ENCODE assay signal across 18 cellular contexts in the genomic region with DNA sequence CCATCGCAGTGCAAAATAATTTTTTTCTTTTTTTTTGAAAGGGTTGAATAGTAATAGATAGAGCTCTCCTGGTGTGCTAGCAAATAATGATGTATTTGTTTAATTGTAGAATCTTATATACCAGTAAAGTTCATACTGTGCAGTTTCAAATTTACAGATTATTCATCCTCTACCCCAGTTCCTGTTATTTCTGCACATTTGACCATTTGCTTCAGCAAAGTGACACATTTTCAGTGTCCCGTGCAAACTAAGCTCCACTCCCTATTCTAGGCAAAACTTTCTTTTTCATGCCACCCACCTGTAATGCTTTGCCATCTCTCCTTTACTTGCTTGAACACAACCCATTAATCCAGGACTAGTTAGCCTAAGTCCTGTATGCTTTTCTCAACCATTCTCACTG. TPM values are rescaled to one million over a fixed set of nuclear protein-coding genes. Genes with fewer than 3 reads are reported as not detected.
DNase-seq lines count a peak whose midpoint lies in the region; ATAC-seq, FAIRE-seq and TF ChIP-seq lines count a peak whose summit lies in the region.
"Had no signal": no experiment of that assay in that cellular context is flagged by ENCODE, and none has a peak within 500 bp of the region (broad histone marks: within the 10 kb centered on the region; RNA-seq: fewer than 3 reads in every experiment).

No MANE protein-coding gene starts in this region.

- H2BK20ac ChIP-seq in H9 (ENCODE audit: low read depth, low read length, poor library complexity, severe bottlenecking), result no peak overlapping the region

- H3K23ac ChIP-seq in trophoblast cell (ENCODE audit: low read length), result no peak overlapping the region
- H3K23ac ChIP-seq in H9 (ENCODE audit: insufficient read length, low read depth, low read length), result no peak overlapping the region

- H3K4me3 ChIP-seq in K562 (no peak overlapping the region), trophoblast cell (ENCODE audit: low read depth, low read length) (no peak overlapping the region)
- H3K4me3 ChIP-seq: A549; BLaER1 treated with 17β-estradiol and CSF1 and Interleukin-3, amounts not matched to agents 10 nM and 100 nM; GM23248 had no signal

- H4K5ac ChIP-seq in H9 (ENCODE audit: insufficient read length, low read depth, low read length), result no peak overlapping the region

- in situ Hi-C loops in K562 (cut with MboI), result no loop called here

- no peak overlapping the region for H2BK15ac ChIP-seq in H9 (ENCODE audit: low read depth, low read length)

- H4K8ac ChIP-seq in trophoblast cell (ENCODE audit: low read depth, low read length) (no peak overlapping the region), H9 (replicated peaks; ENCODE audit: insufficient read length, low read depth, low read length) (no peak overlapping the region)

- DNase-seq in GM12892 (ENCODE audit: insufficient read length), result no peak
- DNase-seq in K562 (ENCODE audit: extremely low read depth in 1 of 4, low spot score in 3 of 4), result no peak
- no peak for DNase-seq in trophoblast cell
- DNase-seq in activated CD4-positive, alpha-beta memory T cell treated with anti-CD3 and anti-CD28 coated beads for 36 hours, result no peak
- DNase-seq in H9, result no peak
- DNase-seq in medulla oblongata (ENCODE audit: extremely low spot score), result no peak
- DNase-seq: CD8-positive, alpha-beta memory T cell; GM23248; KG1; NCI-H1105 treated with DMSO at 0.1 percent for 48 hours; NCI-H187; NCI-H2107; NCI-H345; NCI-H524 treated with DMSO at 0.1 percent for 48 hours had no signal

- no peak for TF ChIP-seq EP300 in K562 (IDR thresholded peaks at IDR 0.05; ENCODE audit: low read length)

- H3K9ac ChIP-seq in K562 (ENCODE audit: insufficient read depth in 1 of 2, low read depth in 2 of 2, low read length in 2 of 2), result no peak overlapping the region
- peak overlapping the region; percentile 61 for H3K9ac ChIP-seq in trophoblast cell (ENCODE audit: low read length)
- no peak overlapping the region for H3K9ac ChIP-seq in H9 (ENCODE audit: extremely low read depth, insufficient read length, low read length)
- H3K9ac ChIP-seq: BLaER1 treated with 17β-estradiol and CSF1 and Interleukin-3, amounts not matched to agents 10 nM and 100 nM; GM23248 had no signal

- H3K36me3 ChIP-seq in K562 (ENCODE audit: control insufficient read depth, insufficient read depth, low read length) (peaks cover 8% of the 10 kb centered on the region; the same call in 1 of the 3 replicates), trophoblast cell (ENCODE audit: control insufficient read depth in 1 of 2, insufficient read depth in 2 of 2, low read length in 2 of 2) (no peaks in the 10 kb centered on the region)

- no peak overlapping the region for H3T11ph ChIP-seq in H9 (ENCODE audit: low read length)

- POLR2A ChIA-PET in K562 (lab: Yijun Ruan, JAX), result interaction anchor here (0.6 kb wide), 1 partner anchor 144 kb away, joined by 3 read pairs; no protein-coding TSS in a partner anchor
- POLR2A ChIA-PET in activated CD4-positive, alpha-beta memory T cell treated with anti-CD3 and anti-CD28 coated beads for 36 hours (lab: Charles Lee), result no interaction called here

- H3K36me3 Mint-ChIP-seq in activated CD4-positive, alpha-beta memory T cell treated with anti-CD3 and anti-CD28 coated beads for 36 hours, result no peaks in the 10 kb centered on the region
- H3K36me3 Mint-ChIP-seq in H9 (ENCODE audit: insufficient read depth in 1 of 3, low read depth in 3 of 3), result no peaks in the 10 kb centered on the region

- H2BK12ac ChIP-seq in trophoblast cell (ENCODE audit: low read length) (no peak overlapping the region), H9 (ENCODE audit: insufficient read length, low read depth, low read length) (no peak overlapping the region)

- no peak overlapping the region for H3K27ac Mint-ChIP-seq in activated CD4-positive, alpha-beta memory T cell treated with anti-CD3 and anti-CD28 coated beads for 36 hours
- peak overlapping the region in 1 of 3 experiments; percentile 13; a peak in 1 of 7 replicates for H3K27ac Mint-ChIP-seq in H9

- no peak overlapping the region for H3K4ac ChIP-seq in trophoblast cell (ENCODE audit: low read depth, low read length)
- no peak overlapping the region for H3K4ac ChIP-seq in H9 (ENCODE audit: low read depth, low read length)

- ATAC-seq in HG02610 (IDR thresholded peaks at IDR 0.05; ENCODE audit: unreplicated experiment), result peak; percentile 51
- ATAC-seq in K562, result no peak
- ATAC-seq: A549, HCT116 had no signal

- H4K91ac ChIP-seq in trophoblast cell (ENCODE audit: low read depth, low read length), result no peak overlapping the region
- H4K91ac ChIP-seq in H9 (ENCODE audit: insufficient read length, low read depth, low read length), result no peak overlapping the region

- no peaks in the 10 kb centered on the region for H3K27me3 ChIP-seq in K562 (ENCODE audit: control insufficient read depth in 2 of 2, insufficient read depth in 2 of 2, low read length in 2 of 2)
- no peaks in the 10 kb centered on the region for H3K27me3 ChIP-seq in trophoblast cell (ENCODE audit: insufficient read depth, low read length)
- H3K27me3 ChIP-seq in H9 (ENCODE audit: insufficient read depth, low read length), result no peaks in the 10 kb centered on the region
- H3K27me3 ChIP-seq: BLaER1 treated with 17β-estradiol and CSF1 and Interleukin-3, amounts not matched to agents 10 nM and 100 nM had no signal

- H3K18ac ChIP-seq in trophoblast cell (ENCODE audit: low read length) (no peak overlapping the region), H9 (ENCODE audit: insufficient read length, low read depth, low read length) (no peak overlapping the region)

- no peak overlapping the region for H3K14ac ChIP-seq in trophoblast cell (ENCODE audit: low read length)
- H3K14ac ChIP-seq in H9 (ENCODE audit: insufficient read depth, low read length), result no peak overlapping the region

- CTCF ChIA-PET in K562 (lab: Yijun Ruan, JAX; ENCODE audit: low intra/inter-chr PET ratio), result no interaction called here
- CTCF ChIA-PET in activated CD4-positive, alpha-beta memory T cell treated with anti-CD3 and anti-CD28 coated beads for 36 hours (lab: Charles Lee), result interaction anchor here (1.5 kb wide), 1 partner anchor 33 kb away, joined by 4 read pairs; no protein-coding TSS in a partner anchor

- TF ChIP-seq CTCF in K562 (IDR thresholded peaks at IDR 0.05 in 2 of 3, conservative IDR thresholded peaks at IDR 0.05 in 1 of 3; ENCODE audit: insufficient read depth in 2 of 3, low read depth in 1 of 3, low read length in 3 of 3) (no peak), H9 (conservative IDR thresholded peaks at IDR 0.05) (no peak)

- H3K27ac ChIP-seq in K562 (ENCODE audit: extremely low read depth, low read depth, low read length) (no peak overlapping the region), trophoblast cell (ENCODE audit: low read depth, low read length) (no peak overlapping the region), H9 (ENCODE audit: insufficient read length, low read depth, low read length) (no peak overlapping the region)
- H3K27ac ChIP-seq: A549; BLaER1 treated with 17β-estradiol and CSF1 and Interleukin-3, amounts not matched to agents 10 nM and 100 nM; GM23248 had no signal

- peaks cover 46% of the 10 kb centered on the region for H3K4me1 Mint-ChIP-seq in activated CD4-positive, alpha-beta memory T cell treated with anti-CD3 and anti-CD28 coated beads for 36 hours (ENCODE audit: low read depth)
- H3K4me1 Mint-ChIP-seq in H9, result 0 out of 4 replicates have a peak, but pooled peaks cover 0 to 5% of the 10 kb centered on the region in 2 experiments

- H3K9me1 ChIP-seq in K562 (ENCODE audit: control insufficient read depth, insufficient read depth, low read length), result no peaks in the 10 kb centered on the region

- TF ChIP-seq POLR2A in GM12892 (IDR thresholded peaks at IDR 0.05; ENCODE audit: low read depth, low read length), result no peak
- TF ChIP-seq POLR2A in K562 (conservative IDR thresholded peaks at IDR 0.05), result no peak

- peaks cover 69% of the 10 kb centered on the region for H3K79me2 ChIP-seq in K562 (ENCODE audit: control insufficient read depth, insufficient read depth, low read length)
- no peaks in the 10 kb centered on the region for H3K79me2 ChIP-seq in trophoblast cell (ENCODE audit: control insufficient read depth, insufficient read depth, low read length, poor library complexity)
- peaks cover 2% of the 10 kb centered on the region; the same call in 1 of the 2 replicates for H3K79me2 ChIP-seq in H9 (ENCODE audit: insufficient read depth, low read length)

- H2BK5ac ChIP-seq in trophoblast cell (ENCODE audit: low read depth, low read length, poor library complexity) (no peak overlapping the region), H9 (ENCODE audit: insufficient read length, low read length) (no peak overlapping the region)

- H3K4me2 ChIP-seq in K562 (ENCODE audit: insufficient read depth, low read length) (no peak overlapping the region), trophoblast cell (ENCODE audit: low read length) (no peak overlapping the region), H9 (ENCODE audit: insufficient read depth, insufficient read length, low read length) (no peak overlapping the region)
- H3K4me2 ChIP-seq: A549 had no signal

- H4K20me1 ChIP-seq in K562 (replicated peaks; ENCODE audit: control insufficient read depth, insufficient read depth, low read length) (no peaks in the 10 kb centered on the region), H9 (ENCODE audit: control insufficient read depth, insufficient read depth, insufficient read length) (no peaks in the 10 kb centered on the region)

- H2BK120ac ChIP-seq in trophoblast cell (ENCODE audit: insufficient read depth, low read length, poor library complexity) (no peak overlapping the region), H9 (ENCODE audit: low read depth, low read length, poor library complexity, severe bottlenecking) (no peak overlapping the region)

- H3K4me1 ChIP-seq in K562 (replicated peaks in 1 of 2; ENCODE audit: control insufficient read depth in 2 of 2, insufficient read depth in 2 of 2, low read length in 2 of 2), result no peaks in the 10 kb centered on the region
- no peaks in the 10 kb centered on the region for H3K4me1 ChIP-seq in trophoblast cell (ENCODE audit: control insufficient read depth in 1 of 2, insufficient read depth in 2 of 2, low read length in 2 of 2)
- no peaks in the 10 kb centered on the region for H3K4me1 ChIP-seq in H9 (ENCODE audit: insufficient read depth, low read length)

- no peak overlapping the region for H4K12ac ChIP-seq in trophoblast cell (ENCODE audit: low read depth, low read length)

- H2AFZ ChIP-seq in K562 (ENCODE audit: low read depth, low read length) (no peak overlapping the region), trophoblast cell (ENCODE audit: insufficient read depth, low read length, poor library complexity) (no peak overlapping the region), H9 (ENCODE audit: low read length) (no peak overlapping the region)
- H2AFZ ChIP-seq: GM23248 had no signal

- H3K23me2 ChIP-seq in H9 (ENCODE audit: insufficient read length, low read depth, low read length, poor library complexity, severe bottlenecking), result no peaks in the 10 kb centered on the region

- no peak overlapping the region for H2AK5ac ChIP-seq in trophoblast cell (ENCODE audit: low read length)
- H2AK5ac ChIP-seq in H9 (ENCODE audit: insufficient read length, low read length), result no peak overlapping the region

- H3K4me3 Mint-ChIP-seq in activated CD4-positive, alpha-beta memory T cell treated with anti-CD3 and anti-CD28 coated beads for 36 hours, result no peak overlapping the region
- no peak overlapping the region for H3K4me3 Mint-ChIP-seq in H9

- 78% methylated on average over 2 of the region's 2 CpGs for WGBS in K562 (ENCODE audit: insufficient coverage, low coverage, missing lambda C conversion rate)
- no CpG with 5 or more reads among the region's 2 CpGs for WGBS in trophoblast cell (ENCODE audit: extremely low coverage, insufficient coverage, insufficient read length)
- WGBS in H9 (ENCODE audit: extremely low coverage, insufficient read length, low lambda C conversion rate), result no CpG with 5 or more reads among the region's 2 CpGs

- H3K56ac ChIP-seq in H9 (ENCODE audit: insufficient read length, low read depth, low read length), result no peak overlapping the region

- no peak for TF ChIP-seq RAD21 in K562 (CRISPR knock-in tag; conservative IDR thresholded peaks at IDR 0.05 in 1 of 2, IDR thresholded peaks at IDR 0.05 in 1 of 2)

- FAIRE-seq in GM12892 (lab: Jason Lieb, UNC) (peak; percentile 86), K562 (lab: Jason Lieb, UNC) (no peak)
- FAIRE-seq: A549 had no signal

- no peaks in the 10 kb centered on the region for H3K9me3 Mint-ChIP-seq in activated CD4-positive, alpha-beta memory T cell treated with anti-CD3 and anti-CD28 coated beads for 36 hours
- no peaks in the 10 kb centered on the region for H3K9me3 Mint-ChIP-seq in H9
- H3K9me3 Mint-ChIP-seq: CD8-positive, alpha-beta memory T cell had no signal

- no peaks in the 10 kb centered on the region for H3K27me3 Mint-ChIP-seq in activated CD4-positive, alpha-beta memory T cell treated with anti-CD3 and anti-CD28 coated beads for 36 hours
- H3K27me3 Mint-ChIP-seq in H9 (ENCODE audit: low read depth), result no peaks in the 10 kb centered on the region
- H3K27me3 Mint-ChIP-seq: CD8-positive, alpha-beta memory T cell had no signal

- H3K79me1 ChIP-seq in trophoblast cell (ENCODE audit: low read length) (no peaks in the 10 kb centered on the region), H9 (ENCODE audit: insufficient read depth, low read depth, low read length, poor library complexity, severe bottlenecking) (no peaks in the 10 kb centered on the region)

- BruUV-seq in K562 (replicated peaks; lab: Mats Ljungman, UMichigan), result no TSS peak

- intact Hi-C loops in K562 (cut with micrococcal nuclease), result no loop called here
- intact Hi-C loops in activated CD4-positive, alpha-beta memory T cell treated with anti-CD3 and anti-CD28 coated beads for 36 hours (cut with micrococcal nuclease), result no loop called here

- H3K9me3 ChIP-seq in K562 (replicated peaks; ENCODE audit: control insufficient read depth, insufficient read depth, low read depth, low read length), result no peaks in the 10 kb centered on the region
- H3K9me3 ChIP-seq in trophoblast cell (ENCODE audit: insufficient read depth, low read depth, low read length), result no peaks in the 10 kb centered on the region
- no peaks in the 10 kb centered on the region for H3K9me3 ChIP-seq in H9 (ENCODE audit: control insufficient read depth, low read depth, low read length)
- H3K9me3 ChIP-seq: A549 had no signal

RNA-seq across cellular contexts. Expression of gene SHOC2, which starts 43.0 kb away (rescaled TPM):
- polyA plus RNA-seq in GM12892 (2012; ENCODE audit: missing spikeins), result 35.2 TPM
- 6.3 and 27.4 TPM in 2 replicates for total RNA-seq in K562 (2011; cell fraction: chromatin; rRNA removed; ENCODE audit: low replicate concordance)
- 3.5 and 5.8 TPM in 2 replicates for total RNA-seq in K562 (2011; cell fraction: nucleolus; rRNA removed)
- 8.9 and 10.8 TPM in 2 replicates for total RNA-seq in K562 (2011; cell fraction: nucleoplasm; rRNA removed)
- 9.2 and 10.2 TPM in 2 replicates for total RNA-seq in K562 (2014; rRNA removed)
- total RNA-seq in K562 (2014; rRNA removed; fragmentation: Illumina TruSeq; extraction: Trizol), result 14.6 and 17.2 TPM in 2 replicates
- 13.8 and 16.1 TPM in 2 replicates for total RNA-seq in K562 (2015; rRNA removed; fragmentation: Illumina TruSeq; extraction: Trizol)
- 16.8 and 17.2 TPM in 2 replicates for total RNA-seq in K562 (2021)
- 10.2 and 14.9 TPM in 2 replicates for polyA plus RNA-seq in K562 (2011; rRNA removed)
- 3.5 and 6.9 TPM in 2 replicates for polyA plus RNA-seq in K562 (2011; cell fraction: cytosol; rRNA removed)
- polyA plus RNA-seq in K562 (2011; cell fraction: nucleus; rRNA removed), result 3.3 and 4.2 TPM in 2 replicates
- polyA plus RNA-seq in K562 (2012), result 11.0 and 13.0 TPM in 2 replicates
- polyA plus RNA-seq in K562 (2014; fragmentation: Illumina TruSeq; extraction: Trizol), result 16.3 and 17.2 TPM in 2 replicates
- 10 to 100 TPM; 11.4 to 17.5 TPM for polyA plus RNA-seq in K562 (2014; fragmentation: Nextera tagmentation; extraction: Ambion mirVana)
- polyA plus RNA-seq in K562 (2014; rRNA removed), result 9.2 and 10.3 TPM in 2 replicates
- polyA minus RNA-seq in K562 (2011; rRNA and poly(A)+ RNA removed), result 28.5 and 31.2 TPM in 2 replicates
- polyA minus RNA-seq in K562 (2011; cell fraction: cytosol; rRNA and poly(A)+ RNA removed), result 6.8 and 13.1 TPM in 2 replicates
- 9.7 and 21.9 TPM in 2 replicates for polyA minus RNA-seq in K562 (2011; cell fraction: nucleus; rRNA and poly(A)+ RNA removed)
- polyA plus RNA-seq in trophoblast cell (2013), result 34.3 and 36.2 TPM in 2 replicates
- 10 to 100 TPM; 30.7 to 32.5 TPM for total RNA-seq in activated CD4-positive, alpha-beta memory T cell treated with anti-CD3 and anti-CD28 coated beads for 36 hours
- total RNA-seq in H9 (2021), result 23.5 and 23.7 TPM in 2 replicates

RNA-seq across cellular contexts. Expression of gene BBIP1, which starts 43.5 kb away (rescaled TPM):
- 34.4 TPM for polyA plus RNA-seq in GM12892 (2012; ENCODE audit: missing spikeins)
- 8.1 and 22.8 TPM in 2 replicates for total RNA-seq in K562 (2011; cell fraction: chromatin; rRNA removed; ENCODE audit: low replicate concordance)
- total RNA-seq in K562 (2011; cell fraction: nucleolus; rRNA removed), result 5.1 and 5.5 TPM in 2 replicates
- 9.8 and 37.7 TPM in 2 replicates for total RNA-seq in K562 (2011; cell fraction: nucleoplasm; rRNA removed)
- total RNA-seq in K562 (2014; rRNA removed) (5.2 and 12.2 TPM in 2 replicates), K562 (2014; rRNA removed; fragmentation: Illumina TruSeq; extraction: Trizol) (19.4 and 21.2 TPM in 2 replicates), K562 (2015; rRNA removed; fragmentation: Illumina TruSeq; extraction: Trizol) (18.1 and 18.9 TPM in 2 replicates), K562 (2021) (12.5 and 17.2 TPM in 2 replicates), H9 (2021) (18.8 and 22.3 TPM in 2 replicates)
- polyA plus RNA-seq in K562 (2011; rRNA removed) (19.2 and 24.2 TPM in 2 replicates), K562 (2014; fragmentation: Illumina TruSeq; extraction: Trizol) (23.0 and 27.8 TPM in 2 replicates), K562 (2014; fragmentation: Nextera tagmentation; extraction: Ambion mirVana) (10 to 100 TPM; 30.6 to 31.0 TPM), K562 (2014; rRNA removed) (14.1 and 17.3 TPM in 2 replicates)
- 2.6 and 4.7 TPM in 2 replicates for polyA plus RNA-seq in K562 (2011; cell fraction: cytosol; rRNA removed)
- 8.6 and 11.2 TPM in 2 replicates for polyA plus RNA-seq in K562 (2011; cell fraction: nucleus; rRNA removed)
- polyA plus RNA-seq in K562 (2012), result 17.8 and 20.6 TPM in 2 replicates
- 17.2 and 21.9 TPM in 2 replicates for polyA minus RNA-seq in K562 (2011; rRNA and poly(A)+ RNA removed)
- 3.5 and 5.2 TPM in 2 replicates for polyA minus RNA-seq in K562 (2011; cell fraction: cytosol; rRNA and poly(A)+ RNA removed)
- polyA minus RNA-seq in K562 (2011; cell fraction: nucleus; rRNA and poly(A)+ RNA removed), result 7.0 and 15.1 TPM in 2 replicates
- polyA plus RNA-seq in trophoblast cell (2013), result 25.9 and 26.3 TPM in 2 replicates
- total RNA-seq in activated CD4-positive, alpha-beta memory T cell treated with anti-CD3 and anti-CD28 coated beads for 36 hours, result 10 to 100 TPM; 36.4 to 43.9 TPM
